Comparison of ENCODE assay signal across 8 cellular contexts in the genomic region with DNA sequence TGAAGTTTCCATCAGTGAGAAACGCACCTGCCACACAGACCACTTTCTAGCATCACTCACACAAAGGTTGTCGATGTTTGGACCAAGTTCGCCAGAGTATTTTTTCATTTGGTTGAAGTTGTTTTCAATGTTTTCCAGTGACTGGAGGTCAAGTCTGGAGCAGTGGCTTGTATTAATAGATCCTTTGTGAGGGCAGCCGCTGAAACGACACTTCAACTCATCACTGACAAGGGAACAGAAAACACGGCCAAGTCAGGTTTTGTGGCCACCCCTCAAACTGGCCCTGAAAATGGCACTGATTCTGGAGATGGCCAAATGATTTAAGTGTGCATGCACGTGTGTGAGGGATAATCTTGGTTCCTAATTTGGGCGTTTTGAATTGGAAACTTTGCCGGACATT.
"Had no signal": no experiment of that assay in that cellular context is flagged by ENCODE, and none has a peak within 500 bp of the region (broad histone marks: within the 10 kb centered on the region; RNA-seq: fewer than 3 reads in every experiment).

No MANE protein-coding gene starts in this region.

- H3K4me3 Mint-ChIP-seq: HFFc6 had no signal

- H3K36me3 ChIP-seq: HAP-1 had no signal

- H3K9me3 Mint-ChIP-seq: HFFc6 had no signal

- DNase-seq: GM23248, GOT3, H7, HFFc6 had no signal

- H3K4me1 ChIP-seq: HAP-1 had no signal

- H3K9ac ChIP-seq: GM23248 had no signal

- H2AFZ ChIP-seq: GM23248 had no signal

- H3K27ac Mint-ChIP-seq: HFFc6 had no signal

- H3K4me3 ChIP-seq: GM23248, HAP-1 had no signal

- H3K27ac ChIP-seq: GM23248, HL-60 had no signal

- ATAC-seq: HCT116, HepG2 had no signal

- H3K9me3 ChIP-seq: HAP-1 had no signal
